Comparison of ENCODE assay signal across 27 cellular contexts in genomic region chr3:74607803-74608202, GRCh38. TPM values are rescaled to one million over a fixed set of nuclear protein-coding genes. Genes with fewer than 3 reads are reported as not detected.
"Had no signal": no experiment of that assay in that cellular context is flagged by ENCODE, and none has a peak within 500 bp of the region (broad histone marks: within the 10 kb centered on the region; RNA-seq: fewer than 3 reads in every experiment).

No MANE protein-coding gene starts in this region.

- H3K36me3 Mint-ChIP-seq: IgD-negative memory B cell had no signal

- H3K4me3 ChIP-seq: K562, SJSA1, SK-N-MC had no signal

- H3K27me3 Mint-ChIP-seq: IgD-negative memory B cell had no signal

- H3K4me3 Mint-ChIP-seq: IgD-negative memory B cell had no signal

- H3K4me1 Mint-ChIP-seq: IgD-negative memory B cell had no signal

- H3K36me3 ChIP-seq: SJSA1 had no signal

- H3K4me2 ChIP-seq: KMS-11 had no signal

- DNase-seq: Kasumi-1, MM.1S, NCI-H1092 treated with DMSO at 0.1 percent for 48 hours, NCI-H1436, NCI-H187, NCI-H2029, NCI-H2081 treated with DMSO at 0.1 percent for 48 hours, NCI-H2171, NCI-H226, NCI-H446, NCI-H510A, NCI-H524 treated with DMSO at 0.1 percent for 48 hours, NCI-H69, NCI-H774, Right ventricle myocardium superior, RPMI8226, SIG-M5, T-helper 1 cell had no signal

- H3K4me1 ChIP-seq: SJSA1 had no signal

- FAIRE-seq: HTR-8/SVneo, K562, RCC 7860 had no signal

- H3K27ac Mint-ChIP-seq: IgD-negative memory B cell had no signal

- ATAC-seq: K562 had no signal

- H3K9me3 ChIP-seq: SJSA1 had no signal

- H3K9ac ChIP-seq: KMS-11 had no signal

- H3K27ac ChIP-seq: HL-60, KMS-11, SJSA1, SK-N-MC had no signal

RNA-seq across cellular contexts. Expression of gene CNTN3, which starts 6.7 kb away (rescaled TPM):
- total RNA-seq: M059J, SJSA1 had no signal
